1 cellular context compared by ENCODE assay signal in the genomic region with DNA sequence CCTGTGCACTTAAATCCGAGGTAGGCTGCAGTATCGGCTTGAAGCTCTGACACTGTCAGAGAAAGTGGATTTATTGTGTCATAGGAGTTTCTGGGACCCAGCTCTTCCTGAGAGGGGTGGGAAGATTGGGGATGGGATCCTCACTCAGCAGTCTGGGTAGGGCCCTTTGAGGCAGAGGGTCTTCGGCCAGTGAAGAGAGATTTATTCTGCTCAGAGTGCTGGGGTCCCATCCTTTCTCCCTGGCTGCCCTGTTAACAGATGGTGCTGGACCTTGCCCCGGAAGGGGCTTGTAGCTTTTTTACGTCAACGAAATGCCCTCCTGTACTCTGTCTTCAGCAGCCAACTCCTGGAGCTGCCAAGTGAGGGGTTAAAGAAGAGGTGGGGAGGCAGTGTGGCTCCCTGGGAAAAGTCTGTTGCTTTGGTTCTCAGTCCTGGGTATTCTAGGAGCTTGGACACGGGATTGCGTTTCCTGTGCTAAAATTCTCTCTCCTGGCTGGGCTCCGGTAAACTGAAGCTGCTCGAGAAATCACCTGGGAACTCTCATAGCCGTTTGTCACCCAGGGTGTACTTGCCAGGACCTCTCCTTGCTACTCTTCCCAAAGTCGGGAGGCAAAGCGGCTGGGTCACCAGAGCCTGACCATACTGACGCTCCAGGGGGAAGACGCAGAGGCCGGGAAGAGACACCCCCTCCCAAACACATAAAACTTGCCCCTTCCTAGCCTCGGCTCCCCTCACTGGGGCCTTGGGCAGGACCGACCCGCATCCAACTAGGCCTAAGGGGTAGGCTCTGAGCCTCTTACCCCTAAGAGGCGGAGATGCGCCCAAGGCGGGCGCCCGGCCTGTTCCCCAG.
TF ChIP-seq lines count a peak whose summit lies in the region.

No MANE protein-coding gene starts in this region.

TF ChIP-seq in GM23338, 12 proteins besides CTCF, POLR2A, EP300 and RAD21:
- TF ChIP-seq, protein P1, sequence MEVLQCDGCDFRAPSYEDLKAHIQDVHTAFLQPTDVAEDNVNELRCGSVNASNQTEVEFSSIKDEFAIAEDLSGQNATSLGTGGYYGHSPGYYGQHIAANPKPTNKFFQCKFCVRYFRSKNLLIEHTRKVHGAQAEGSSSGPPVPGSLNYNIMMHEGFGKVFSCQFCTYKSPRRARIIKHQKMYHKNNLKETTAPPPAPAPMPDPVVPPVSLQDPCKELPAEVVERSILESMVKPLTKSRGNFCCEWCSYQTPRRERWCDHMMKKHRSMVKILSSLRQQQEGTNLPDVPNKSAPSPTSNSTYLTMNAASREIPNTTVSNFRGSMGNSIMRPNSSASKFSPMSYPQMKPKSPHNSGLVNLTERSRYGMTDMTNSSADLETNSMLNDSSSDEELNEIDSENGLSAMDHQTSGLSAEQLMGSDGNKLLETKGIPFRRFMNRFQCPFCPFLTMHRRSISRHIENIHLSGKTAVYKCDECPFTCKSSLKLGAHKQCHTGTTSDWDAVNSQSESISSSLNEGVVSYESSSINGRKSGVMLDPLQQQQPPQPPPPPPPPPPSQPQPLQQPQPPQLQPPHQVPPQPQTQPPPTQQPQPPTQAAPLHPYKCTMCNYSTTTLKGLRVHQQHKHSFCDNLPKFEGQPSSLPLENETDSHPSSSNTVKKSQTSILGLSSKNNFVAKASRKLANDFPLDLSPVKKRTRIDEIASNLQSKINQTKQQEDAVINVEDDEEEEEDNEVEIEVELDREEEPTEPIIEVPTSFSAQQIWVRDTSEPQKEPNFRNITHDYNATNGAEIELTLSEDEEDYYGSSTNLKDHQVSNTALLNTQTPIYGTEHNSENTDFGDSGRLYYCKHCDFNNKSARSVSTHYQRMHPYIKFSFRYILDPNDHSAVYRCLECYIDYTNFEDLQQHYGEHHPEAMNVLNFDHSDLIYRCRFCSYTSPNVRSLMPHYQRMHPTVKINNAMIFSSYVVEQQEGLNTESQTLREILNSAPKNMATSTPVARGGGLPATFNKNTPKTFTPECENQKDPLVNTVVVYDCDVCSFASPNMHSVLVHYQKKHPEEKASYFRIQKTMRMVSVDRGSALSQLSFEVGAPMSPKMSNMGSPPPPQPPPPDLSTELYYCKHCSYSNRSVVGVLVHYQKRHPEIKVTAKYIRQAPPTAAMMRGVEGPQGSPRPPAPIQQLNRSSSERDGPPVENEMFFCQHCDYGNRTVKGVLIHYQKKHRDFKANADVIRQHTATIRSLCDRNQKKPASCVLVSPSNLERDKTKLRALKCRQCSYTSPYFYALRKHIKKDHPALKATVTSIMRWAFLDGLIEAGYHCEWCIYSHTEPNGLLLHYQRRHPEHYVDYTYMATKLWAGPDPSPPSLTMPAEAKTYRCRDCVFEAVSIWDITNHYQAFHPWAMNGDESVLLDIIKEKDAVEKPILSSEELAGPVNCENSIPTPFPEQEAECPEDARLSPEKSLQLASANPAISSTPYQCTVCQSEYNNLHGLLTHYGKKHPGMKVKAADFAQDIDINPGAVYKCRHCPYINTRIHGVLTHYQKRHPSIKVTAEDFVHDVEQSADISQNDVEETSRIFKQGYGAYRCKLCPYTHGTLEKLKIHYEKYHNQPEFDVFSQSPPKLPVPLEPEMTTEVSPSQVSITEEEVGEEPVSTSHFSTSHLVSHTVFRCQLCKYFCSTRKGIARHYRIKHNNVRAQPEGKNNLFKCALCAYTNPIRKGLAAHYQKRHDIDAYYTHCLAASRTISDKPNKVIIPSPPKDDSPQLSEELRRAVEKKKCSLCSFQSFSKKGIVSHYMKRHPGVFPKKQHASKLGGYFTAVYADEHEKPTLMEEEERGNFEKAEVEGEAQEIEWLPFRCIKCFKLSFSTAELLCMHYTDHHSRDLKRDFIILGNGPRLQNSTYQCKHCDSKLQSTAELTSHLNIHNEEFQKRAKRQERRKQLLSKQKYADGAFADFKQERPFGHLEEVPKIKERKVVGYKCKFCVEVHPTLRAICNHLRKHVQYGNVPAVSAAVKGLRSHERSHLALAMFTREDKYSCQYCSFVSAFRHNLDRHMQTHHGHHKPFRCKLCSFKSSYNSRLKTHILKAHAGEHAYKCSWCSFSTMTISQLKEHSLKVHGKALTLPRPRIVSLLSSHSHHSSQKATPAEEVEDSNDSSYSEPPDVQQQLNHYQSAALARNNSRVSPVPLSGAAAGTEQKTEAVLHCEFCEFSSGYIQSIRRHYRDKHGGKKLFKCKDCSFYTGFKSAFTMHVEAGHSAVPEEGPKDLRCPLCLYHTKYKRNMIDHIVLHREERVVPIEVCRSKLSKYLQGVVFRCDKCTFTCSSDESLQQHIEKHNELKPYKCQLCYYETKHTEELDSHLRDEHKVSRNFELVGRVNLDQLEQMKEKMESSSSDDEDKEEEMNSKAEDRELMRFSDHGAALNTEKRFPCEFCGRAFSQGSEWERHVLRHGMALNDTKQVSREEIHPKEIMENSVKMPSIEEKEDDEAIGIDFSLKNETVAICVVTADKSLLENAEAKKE (CRISPR knock-in tag; IDR thresholded peaks at IDR 0.05): no peak
- TF ChIP-seq ZNF114 (CRISPR knock-in tag; IDR thresholded peaks at IDR 0.05) (no peak), NANOG (IDR thresholded peaks at IDR 0.05; ENCODE audit: borderline replicate concordance) (no peak), POLR2AphosphoS5 (IDR thresholded peaks at IDR 0.05; ENCODE audit: low read depth) (no peak), STAT1 (IDR thresholded peaks at IDR 0.05; ENCODE audit: unreplicated experiment) (no peak), JUNB (IDR thresholded peaks at IDR 0.05; ENCODE audit: unreplicated experiment) (no peak), CREB1 (CRISPR knock-in tag; IDR thresholded peaks at IDR 0.05; ENCODE audit: low read depth) (no peak), EZH2phosphoT487 (IDR thresholded peaks at IDR 0.05; ENCODE audit: unreplicated experiment) (no peak), EZH2 (IDR thresholded peaks at IDR 0.05; ENCODE audit: low read depth, unreplicated experiment) (no peak), ZNF331 (CRISPR knock-in tag; IDR thresholded peaks at IDR 0.05; ENCODE audit: low read depth) (no peak)
- TF ChIP-seq, protein P2, sequence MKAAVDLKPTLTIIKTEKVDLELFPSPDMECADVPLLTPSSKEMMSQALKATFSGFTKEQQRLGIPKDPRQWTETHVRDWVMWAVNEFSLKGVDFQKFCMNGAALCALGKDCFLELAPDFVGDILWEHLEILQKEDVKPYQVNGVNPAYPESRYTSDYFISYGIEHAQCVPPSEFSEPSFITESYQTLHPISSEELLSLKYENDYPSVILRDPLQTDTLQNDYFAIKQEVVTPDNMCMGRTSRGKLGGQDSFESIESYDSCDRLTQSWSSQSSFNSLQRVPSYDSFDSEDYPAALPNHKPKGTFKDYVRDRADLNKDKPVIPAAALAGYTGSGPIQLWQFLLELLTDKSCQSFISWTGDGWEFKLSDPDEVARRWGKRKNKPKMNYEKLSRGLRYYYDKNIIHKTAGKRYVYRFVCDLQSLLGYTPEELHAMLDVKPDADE (IDR thresholded peaks at IDR 0.05): no peak
- TF ChIP-seq, protein P3, sequence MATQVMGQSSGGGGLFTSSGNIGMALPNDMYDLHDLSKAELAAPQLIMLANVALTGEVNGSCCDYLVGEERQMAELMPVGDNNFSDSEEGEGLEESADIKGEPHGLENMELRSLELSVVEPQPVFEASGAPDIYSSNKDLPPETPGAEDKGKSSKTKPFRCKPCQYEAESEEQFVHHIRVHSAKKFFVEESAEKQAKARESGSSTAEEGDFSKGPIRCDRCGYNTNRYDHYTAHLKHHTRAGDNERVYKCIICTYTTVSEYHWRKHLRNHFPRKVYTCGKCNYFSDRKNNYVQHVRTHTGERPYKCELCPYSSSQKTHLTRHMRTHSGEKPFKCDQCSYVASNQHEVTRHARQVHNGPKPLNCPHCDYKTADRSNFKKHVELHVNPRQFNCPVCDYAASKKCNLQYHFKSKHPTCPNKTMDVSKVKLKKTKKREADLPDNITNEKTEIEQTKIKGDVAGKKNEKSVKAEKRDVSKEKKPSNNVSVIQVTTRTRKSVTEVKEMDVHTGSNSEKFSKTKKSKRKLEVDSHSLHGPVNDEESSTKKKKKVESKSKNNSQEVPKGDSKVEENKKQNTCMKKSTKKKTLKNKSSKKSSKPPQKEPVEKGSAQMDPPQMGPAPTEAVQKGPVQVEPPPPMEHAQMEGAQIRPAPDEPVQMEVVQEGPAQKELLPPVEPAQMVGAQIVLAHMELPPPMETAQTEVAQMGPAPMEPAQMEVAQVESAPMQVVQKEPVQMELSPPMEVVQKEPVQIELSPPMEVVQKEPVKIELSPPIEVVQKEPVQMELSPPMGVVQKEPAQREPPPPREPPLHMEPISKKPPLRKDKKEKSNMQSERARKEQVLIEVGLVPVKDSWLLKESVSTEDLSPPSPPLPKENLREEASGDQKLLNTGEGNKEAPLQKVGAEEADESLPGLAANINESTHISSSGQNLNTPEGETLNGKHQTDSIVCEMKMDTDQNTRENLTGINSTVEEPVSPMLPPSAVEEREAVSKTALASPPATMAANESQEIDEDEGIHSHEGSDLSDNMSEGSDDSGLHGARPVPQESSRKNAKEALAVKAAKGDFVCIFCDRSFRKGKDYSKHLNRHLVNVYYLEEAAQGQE (IDR thresholded peaks at IDR 0.05; ENCODE audit: unreplicated experiment): no peak
TF ChIP-seq in GM23338: peak in this region for 0.
